1 cellular context compared by ENCODE assay signal in the genomic region with DNA sequence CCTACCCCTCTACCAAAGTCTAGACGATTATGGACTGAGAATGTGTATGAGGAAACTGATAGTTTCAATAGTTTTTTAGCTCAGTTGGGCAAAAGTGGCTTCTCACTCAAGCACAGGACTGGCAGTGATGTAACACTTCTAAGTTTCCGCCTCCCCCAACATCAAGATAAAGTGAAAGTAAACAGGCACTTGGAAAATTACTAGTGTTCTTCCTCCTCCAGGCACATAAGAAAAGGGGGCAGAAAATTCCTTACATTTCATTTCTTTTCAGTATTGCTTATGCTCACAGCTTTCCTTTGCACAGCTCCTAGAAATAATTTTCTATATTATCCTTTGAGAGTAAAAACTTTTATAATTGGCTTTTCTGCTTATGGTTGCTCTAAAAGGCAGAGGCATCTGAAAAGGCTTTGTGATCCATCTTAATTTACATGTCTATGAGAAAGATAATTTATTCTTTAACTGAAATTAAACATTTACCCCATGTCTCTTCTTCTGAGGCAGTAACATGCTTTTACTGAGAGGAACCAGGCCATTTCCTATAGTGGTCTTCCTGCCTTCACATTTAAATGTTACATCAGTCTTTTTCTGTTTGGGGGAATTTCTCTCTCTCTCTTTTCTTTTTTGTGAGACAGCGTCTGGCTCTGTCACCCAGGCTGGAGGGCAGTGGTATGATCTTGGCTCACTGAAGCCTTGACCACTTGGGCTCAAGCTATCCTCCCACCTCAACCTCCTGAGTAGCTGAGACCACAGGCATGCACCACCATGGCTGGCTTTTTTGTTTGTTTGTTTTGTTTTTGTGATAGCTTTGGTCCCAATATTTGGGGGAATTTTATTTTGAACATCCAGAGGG.
TF ChIP-seq lines count a peak whose summit lies in the region.

No MANE protein-coding gene starts in this region.

TF ChIP-seq in HepG2, 621 proteins besides CTCF, POLR2A, EP300 and RAD21 (continued from another document and continues in another):
- TF ChIP-seq, protein P1, sequence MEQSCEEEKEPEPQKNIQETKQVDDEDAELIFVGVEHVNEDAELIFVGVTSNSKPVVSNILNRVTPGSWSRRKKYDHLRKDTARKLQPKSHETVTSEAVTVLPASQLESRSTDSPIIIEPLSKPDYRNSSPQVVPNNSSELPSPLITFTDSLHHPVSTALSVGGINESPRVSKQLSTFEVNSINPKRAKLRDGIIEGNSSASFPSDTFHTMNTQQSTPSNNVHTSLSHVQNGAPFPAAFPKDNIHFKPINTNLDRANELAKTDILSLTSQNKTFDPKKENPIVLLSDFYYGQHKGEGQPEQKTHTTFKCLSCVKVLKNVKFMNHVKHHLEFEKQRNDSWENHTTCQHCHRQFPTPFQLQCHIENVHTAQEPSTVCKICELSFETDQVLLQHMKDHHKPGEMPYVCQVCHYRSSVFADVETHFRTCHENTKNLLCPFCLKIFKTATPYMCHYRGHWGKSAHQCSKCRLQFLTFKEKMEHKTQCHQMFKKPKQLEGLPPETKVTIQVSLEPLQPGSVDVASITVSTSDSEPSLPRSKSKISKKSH (CRISPR knock-in tag; IDR thresholded peaks at IDR 0.05; ENCODE audit: borderline replicate concordance): no peak
- no peak for TF ChIP-seq ZBTB21 (CRISPR knock-in tag; IDR thresholded peaks at IDR 0.05)
- TF ChIP-seq ZNF713 (CRISPR knock-in tag; IDR thresholded peaks at IDR 0.05): no peak
- no peak for TF ChIP-seq PHF8 (CRISPR knock-in tag; IDR thresholded peaks at IDR 0.05)
- TF ChIP-seq TGIF2 (CRISPR knock-in tag; IDR thresholded peaks at IDR 0.05): no peak
- no peak for TF ChIP-seq FOSL1 (CRISPR knock-in tag; IDR thresholded peaks at IDR 0.05; ENCODE audit: borderline replicate concordance)
- TF ChIP-seq ARHGAP35 (CRISPR knock-in tag; IDR thresholded peaks at IDR 0.05; ENCODE audit: borderline replicate concordance): no peak
- no peak for TF ChIP-seq ZNF629 (CRISPR knock-in tag; conservative IDR thresholded peaks at IDR 0.05)
- TF ChIP-seq FOSL2 (CRISPR knock-in tag; IDR thresholded peaks at IDR 0.05): peak; percentile 58
- peak; percentile 90 for TF ChIP-seq CEBPG (CRISPR knock-in tag; IDR thresholded peaks at IDR 0.05)
- 0 out of 2 replicates have a peak, but pooled peaks have one; percentile 42 for TF ChIP-seq POLR2AphosphoS5 (IDR thresholded peaks at IDR 0.05; ENCODE audit: low read depth, low read length)
- TF ChIP-seq NCOA2 (CRISPR knock-in tag; IDR thresholded peaks at IDR 0.05): peak; percentile 75
- peak; percentile 83; the same call in 1 of the 2 replicates for TF ChIP-seq GATA4 (IDR thresholded peaks at IDR 0.05; ENCODE audit: borderline replicate concordance, low read depth)
- TF ChIP-seq BCL3 (CRISPR knock-in tag; IDR thresholded peaks at IDR 0.05): no peak
- TF ChIP-seq PCBP2 (optimal IDR thresholded peaks at IDR 0.05; ENCODE audit: low read depth, low read length, poor library complexity, severe bottlenecking): no peak
- TF ChIP-seq ZSCAN31 (CRISPR knock-in tag; IDR thresholded peaks at IDR 0.05; ENCODE audit: low read depth): no peak
- TF ChIP-seq FOXK2 (IDR thresholded peaks at IDR 0.05): 0 out of 2 replicates have a peak, but pooled peaks have one; percentile 17
- TF ChIP-seq HDAC2 (CRISPR knock-in tag; IDR thresholded peaks at IDR 0.05): peak; percentile 32; the same call in 1 of the 2 replicates
- TF ChIP-seq ARID2 (CRISPR knock-in tag; IDR thresholded peaks at IDR 0.05; ENCODE audit: borderline replicate concordance): no peak
- TF ChIP-seq CREM (IDR thresholded peaks at IDR 0.05): peak; percentile 56
- no peak for TF ChIP-seq CREM (CRISPR knock-in tag; IDR thresholded peaks at IDR 0.05)
- TF ChIP-seq, protein P2, sequence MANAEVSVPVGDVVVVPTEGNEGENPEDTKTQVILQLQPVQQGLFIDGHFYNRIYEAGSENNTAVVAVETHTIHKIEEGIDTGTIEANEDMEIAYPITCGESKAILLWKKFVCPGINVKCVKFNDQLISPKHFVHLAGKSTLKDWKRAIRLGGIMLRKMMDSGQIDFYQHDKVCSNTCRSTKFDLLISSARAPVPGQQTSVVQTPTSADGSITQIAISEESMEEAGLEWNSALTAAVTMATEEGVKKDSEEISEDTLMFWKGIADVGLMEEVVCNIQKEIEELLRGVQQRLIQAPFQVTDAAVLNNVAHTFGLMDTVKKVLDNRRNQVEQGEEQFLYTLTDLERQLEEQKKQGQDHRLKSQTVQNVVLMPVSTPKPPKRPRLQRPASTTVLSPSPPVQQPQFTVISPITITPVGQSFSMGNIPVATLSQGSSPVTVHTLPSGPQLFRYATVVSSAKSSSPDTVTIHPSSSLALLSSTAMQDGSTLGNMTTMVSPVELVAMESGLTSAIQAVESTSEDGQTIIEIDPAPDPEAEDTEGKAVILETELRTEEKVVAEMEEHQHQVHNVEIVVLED (CRISPR knock-in tag; IDR thresholded peaks at IDR 0.05; ENCODE audit: borderline replicate concordance): 0 out of 2 replicates have a peak, but pooled peaks have one; percentile 22
- no peak for TF ChIP-seq PPARG (CRISPR knock-in tag; conservative IDR thresholded peaks at IDR 0.05)
- no peak for TF ChIP-seq AHR (CRISPR knock-in tag; IDR thresholded peaks at IDR 0.05)
- TF ChIP-seq ZNF335 (CRISPR knock-in tag; IDR thresholded peaks at IDR 0.05): peak; percentile 43; the same call in 1 of the 2 replicates
- TF ChIP-seq ATF5 (CRISPR knock-in tag; IDR thresholded peaks at IDR 0.05; ENCODE audit: low read depth): no peak
- TF ChIP-seq KMT2B (CRISPR knock-in tag; IDR thresholded peaks at IDR 0.05): no peak; the same call in 1 of the 2 replicates
- no peak for TF ChIP-seq NFYB (CRISPR knock-in tag; IDR thresholded peaks at IDR 0.05)
- TF ChIP-seq IRF2 (CRISPR knock-in tag; IDR thresholded peaks at IDR 0.05): peak; percentile 96
- peak; percentile 84; the same call in 1 of the 2 replicates for TF ChIP-seq MIXL1 (CRISPR knock-in tag; IDR thresholded peaks at IDR 0.05)
- TF ChIP-seq SP5 (CRISPR knock-in tag; IDR thresholded peaks at IDR 0.05; ENCODE audit: borderline replicate concordance, low read depth): 0 out of 2 replicates have a peak, but pooled peaks have one; percentile 20
- TF ChIP-seq PHF20 (CRISPR knock-in tag; IDR thresholded peaks at IDR 0.05): no peak
- TF ChIP-seq RCOR2 (CRISPR knock-in tag; IDR thresholded peaks at IDR 0.05): peak; percentile 34; the same call in 1 of the 2 replicates
- no peak for TF ChIP-seq NCOA1 (CRISPR knock-in tag; IDR thresholded peaks at IDR 0.05)
- TF ChIP-seq ZNF460 (CRISPR knock-in tag; IDR thresholded peaks at IDR 0.05; ENCODE audit: borderline replicate concordance): no peak
- 0 out of 2 replicates have a peak, but pooled peaks have one; percentile 34 for TF ChIP-seq ZMYM4 (CRISPR knock-in tag; IDR thresholded peaks at IDR 0.05)
- TF ChIP-seq ZUFSP (CRISPR knock-in tag; IDR thresholded peaks at IDR 0.05; ENCODE audit: borderline replicate concordance): no peak
- TF ChIP-seq E2F1 (CRISPR knock-in tag; IDR thresholded peaks at IDR 0.05): no peak
- 0 out of 2 replicates have a peak, but pooled peaks have one; percentile 42 for TF ChIP-seq NCOR1 (IDR thresholded peaks at IDR 0.05; ENCODE audit: borderline replicate concordance, low read length)
- no peak for TF ChIP-seq TAF15 (IDR thresholded peaks at IDR 0.05; ENCODE audit: low read depth, low read length, poor library complexity, severe bottlenecking)
- 0 out of 2 replicates have a peak, but pooled peaks have one; percentile 12 for TF ChIP-seq SMC3 (IDR thresholded peaks at IDR 0.05; ENCODE audit: low read length)
- TF ChIP-seq, protein P3, sequence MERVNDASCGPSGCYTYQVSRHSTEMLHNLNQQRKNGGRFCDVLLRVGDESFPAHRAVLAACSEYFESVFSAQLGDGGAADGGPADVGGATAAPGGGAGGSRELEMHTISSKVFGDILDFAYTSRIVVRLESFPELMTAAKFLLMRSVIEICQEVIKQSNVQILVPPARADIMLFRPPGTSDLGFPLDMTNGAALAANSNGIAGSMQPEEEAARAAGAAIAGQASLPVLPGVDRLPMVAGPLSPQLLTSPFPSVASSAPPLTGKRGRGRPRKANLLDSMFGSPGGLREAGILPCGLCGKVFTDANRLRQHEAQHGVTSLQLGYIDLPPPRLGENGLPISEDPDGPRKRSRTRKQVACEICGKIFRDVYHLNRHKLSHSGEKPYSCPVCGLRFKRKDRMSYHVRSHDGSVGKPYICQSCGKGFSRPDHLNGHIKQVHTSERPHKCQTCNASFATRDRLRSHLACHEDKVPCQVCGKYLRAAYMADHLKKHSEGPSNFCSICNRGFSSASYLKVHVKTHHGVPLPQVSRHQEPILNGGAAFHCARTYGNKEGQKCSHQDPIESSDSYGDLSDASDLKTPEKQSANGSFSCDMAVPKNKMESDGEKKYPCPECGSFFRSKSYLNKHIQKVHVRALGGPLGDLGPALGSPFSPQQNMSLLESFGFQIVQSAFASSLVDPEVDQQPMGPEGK (CRISPR knock-in tag; IDR thresholded peaks at IDR 0.05): peak; percentile 71
- TF ChIP-seq CREB1 (IDR thresholded peaks at IDR 0.05): no peak
- 0 out of 2 replicates have a peak, but pooled peaks have one; percentile 57 for TF ChIP-seq CREB1 (CRISPR knock-in tag; IDR thresholded peaks at IDR 0.05)
- peak; percentile 41 for TF ChIP-seq ASH2L (IDR thresholded peaks at IDR 0.05; ENCODE audit: insufficient read length, low read depth, low read length)
- TF ChIP-seq ETV5 (CRISPR knock-in tag; IDR thresholded peaks at IDR 0.05; ENCODE audit: borderline replicate concordance): peak; percentile 45; the same call in 1 of the 2 replicates
- peak; percentile 25; the same call in 1 of the 2 replicates for TF ChIP-seq ZNF124 (CRISPR knock-in tag; IDR thresholded peaks at IDR 0.05)
- no peak for TF ChIP-seq DDIT3 (CRISPR knock-in tag; IDR thresholded peaks at IDR 0.05)
- TF ChIP-seq HOXA5 (CRISPR knock-in tag; IDR thresholded peaks at IDR 0.05): peak; percentile 38; the same call in 1 of the 2 replicates
- 0 out of 2 replicates have a peak, but pooled peaks have one; percentile 31 for TF ChIP-seq SIX4 (CRISPR knock-in tag; IDR thresholded peaks at IDR 0.05)
- TF ChIP-seq FOXP4 (CRISPR knock-in tag; IDR thresholded peaks at IDR 0.05): peak; percentile 81
- no peak for TF ChIP-seq ZNF589 (CRISPR knock-in tag; conservative IDR thresholded peaks at IDR 0.05)
- TF ChIP-seq HIVEP1 (CRISPR knock-in tag; IDR thresholded peaks at IDR 0.05): no peak
- no peak for TF ChIP-seq ZNF619 (CRISPR knock-in tag; IDR thresholded peaks at IDR 0.05)
- TF ChIP-seq BCL6 (CRISPR knock-in tag; IDR thresholded peaks at IDR 0.05): peak; percentile 60; the same call in 1 of the 2 replicates
- TF ChIP-seq TSC22D2 (CRISPR knock-in tag; IDR thresholded peaks at IDR 0.05; ENCODE audit: borderline replicate concordance): no peak
- 0 out of 2 replicates have a peak, but pooled peaks have one; percentile 48 for TF ChIP-seq CBFB (CRISPR knock-in tag; IDR thresholded peaks at IDR 0.05)
- TF ChIP-seq RXRB (CRISPR knock-in tag; IDR thresholded peaks at IDR 0.05; ENCODE audit: borderline replicate concordance): peak; percentile 67; the same call in 1 of the 2 replicates
